In genomic region chr17:82036634-82037112, GRCh38 we compare ENCODE assay signal across 8 cellular contexts. TPM values are rescaled to one million over a fixed set of nuclear protein-coding genes. Genes with fewer than 3 reads are reported as not detected.
DNase-seq lines count a peak whose midpoint lies in the region; ATAC-seq, FAIRE-seq and TF ChIP-seq lines count a peak whose summit lies in the region.

No MANE protein-coding gene starts in this region.

- no peaks in the 10 kb centered on the region for H3K27me3 ChIP-seq in right atrium auricular region
- no peaks in the 10 kb centered on the region for H3K27me3 ChIP-seq in small intestine (ENCODE audit: control insufficient read depth in 2 of 2, insufficient read depth in 2 of 2, low read length in 2 of 2)

- no peak for TF ChIP-seq CTCF in VCaP (conservative IDR thresholded peaks at IDR 0.05)
- TF ChIP-seq CTCF in right atrium auricular region (IDR thresholded peaks at IDR 0.05), result no peak

- H3K4me3 ChIP-seq in right atrium auricular region, result peak overlapping the region; percentile 68 to 71
- peak overlapping the region; percentile 41 to 57 for H3K4me3 ChIP-seq in small intestine (ENCODE audit: low read depth in 1 of 2, low read length in 2 of 2)

- DNase-seq in right atrium auricular region (ENCODE audit: low spot score) (no peak), small intestine (no peak), NCI-H1436 (lab: John Stamatoyannopoulos, UW) (no peak), EL (no peak)

- ATAC-seq in GM21515 (IDR thresholded peaks at IDR 0.05; ENCODE audit: unreplicated experiment) (peak; percentile 0), GM21825 (IDR thresholded peaks at IDR 0.05; ENCODE audit: unreplicated experiment) (no peak), HG03108 (IDR thresholded peaks at IDR 0.05; ENCODE audit: unreplicated experiment) (no peak)

- H3K9me3 ChIP-seq in right atrium auricular region, result no peaks in the 10 kb centered on the region
- no peaks in the 10 kb centered on the region for H3K9me3 ChIP-seq in small intestine (ENCODE audit: control insufficient read depth, low read depth)

- H3K27ac ChIP-seq in VCaP, result peak overlapping the region; percentile 91
- H3K27ac ChIP-seq in right atrium auricular region, result peak overlapping the region; percentile 94 to 98
- peak overlapping the region; percentile 90 to 98 for H3K27ac ChIP-seq in small intestine (ENCODE audit: low read depth in 1 of 2, low read length in 1 of 2)

- H3K36me3 ChIP-seq in right atrium auricular region (no peaks in the 10 kb centered on the region), small intestine (ENCODE audit: control insufficient read depth in 2 of 2, insufficient read depth in 2 of 2, low read length in 2 of 2) (no peaks in the 10 kb centered on the region)

- FAIRE-seq in small intestine (lab: Jason Lieb, UNC), result no peak

- peaks cover 0 to 24% of the 10 kb centered on the region in 2 donors for H3K4me1 ChIP-seq in right atrium auricular region
- H3K4me1 ChIP-seq in small intestine (ENCODE audit: control insufficient read depth in 2 of 2, insufficient read depth in 1 of 2, low read depth in 1 of 2, low read length in 1 of 2), result peaks cover 3 to 7% of the 10 kb centered on the region in 2 donors

- WGBS in small intestine, 3 donors, result 17 to 33% (median 22%) methylated on average over 24 of the region's 24 CpGs

RNA-seq across cellular contexts. Expression of gene DCXR, which starts 0.8 kb away (rescaled TPM):
- 100 to 1,000 TPM; 169 to 213 TPM for total RNA-seq in right atrium auricular region
- polyA plus RNA-seq in small intestine, result 100 to 1,000 TPM; 103 to 147 (median 121) TPM

RNA-seq across cellular contexts. Expression of gene RAC3, which starts 5.2 kb away (rescaled TPM):
- 1 to 10 TPM in 1 of 2 donors, under 1 TPM in 1; 0.93 to 2.6 TPM for total RNA-seq in right atrium auricular region
- 10 to 100 TPM in 1 of 3 donors, 1 to 10 TPM in 1, under 1 TPM in 1; 0.81 to 11.2 (median 4.7) TPM for polyA plus RNA-seq in small intestine

RNA-seq across cellular contexts. Expression of gene LRRC45, which starts 13.6 kb away (rescaled TPM):
- total RNA-seq in right atrium auricular region, result 1 to 10 TPM; 4.7 to 4.9 TPM
- polyA plus RNA-seq in small intestine, result 10 to 100 TPM; 10.8 to 26.7 (median 18.6) TPM

RNA-seq across cellular contexts. Expression of gene CENPX, which starts 14.0 kb away (rescaled TPM):
- total RNA-seq in right atrium auricular region, result 10 to 100 TPM; 36.5 to 47.6 TPM
- polyA plus RNA-seq in small intestine, result 100 to 1,000 TPM; 118 to 241 (median 126) TPM

RNA-seq across cellular contexts. Expression of gene RFNG, which starts 14.9 kb away (rescaled TPM):
- total RNA-seq in right atrium auricular region, result 10 to 100 TPM; 21.4 to 25.3 TPM
- 10 to 100 TPM; 35.4 to 43.8 (median 40.0) TPM for polyA plus RNA-seq in small intestine
